In the genomic region with DNA sequence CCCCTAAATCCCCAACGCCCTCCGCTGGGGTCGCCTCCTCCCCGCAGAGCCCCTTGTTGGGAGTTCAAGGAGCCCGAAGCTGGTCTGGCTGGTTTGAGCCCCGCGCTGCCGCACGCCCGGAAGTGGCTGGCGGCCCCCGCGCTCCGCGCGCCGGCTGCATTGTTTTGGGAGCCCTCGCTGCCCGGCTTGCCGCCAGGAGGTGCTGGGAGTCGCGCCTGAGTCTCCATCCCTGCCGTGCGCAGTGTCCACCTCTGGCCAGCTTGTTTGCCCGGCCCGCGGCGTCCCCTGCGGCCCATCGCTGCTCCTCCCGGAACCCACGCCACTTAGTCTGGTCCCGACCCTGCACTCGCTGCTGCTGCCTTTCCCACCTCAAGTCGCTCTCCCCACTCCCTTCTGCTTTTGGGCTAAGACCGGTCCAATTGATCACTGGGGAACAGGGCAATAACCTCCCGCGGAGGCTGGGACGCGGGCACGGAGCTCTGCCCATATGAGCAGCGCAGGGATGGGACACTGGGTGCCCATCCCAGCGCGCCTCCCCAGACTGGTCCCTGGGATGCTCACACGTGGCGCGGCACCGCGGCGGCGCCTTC, we compare ENCODE assay signal across 9 cellular contexts. TPM values are rescaled to one million over a fixed set of nuclear protein-coding genes. Genes with fewer than 3 reads are reported as not detected.
DNase-seq lines count a peak whose midpoint lies in the region; ATAC-seq, FAIRE-seq and TF ChIP-seq lines count a peak whose summit lies in the region.
"Had no signal": no experiment of that assay in that cellular context is flagged by ENCODE, and none has a peak within 500 bp of the region (broad histone marks: within the 10 kb centered on the region; RNA-seq: fewer than 3 reads in every experiment).

No MANE protein-coding gene starts in this region.

- H3K36me3 Mint-ChIP-seq in activated CD8-positive, alpha-beta T cell treated with anti-CD3 and anti-CD28 coated beads, Interleukin-2, amount 10 ng/mL, durations not matched to agents 7 days and 5 days (ENCODE audit: low read depth) = no peaks in the 10 kb centered on the region

- peaks cover 29% of the 10 kb centered on the region for H3K4me1 Mint-ChIP-seq in activated CD8-positive, alpha-beta T cell treated with anti-CD3 and anti-CD28 coated beads, Interleukin-2, amount 10 ng/mL, durations not matched to agents 7 days and 5 days (ENCODE audit: low read depth)

- no peak overlapping the region for H3K27ac ChIP-seq in cardiac muscle cell

- H3K4me3 Mint-ChIP-seq in activated CD8-positive, alpha-beta T cell treated with anti-CD3 and anti-CD28 coated beads, Interleukin-2, amount 10 ng/mL, durations not matched to agents 7 days and 5 days = peak overlapping the region; percentile 66

- H3K4me3 ChIP-seq in cardiac muscle cell (peak overlapping the region; percentile 21), skeletal muscle cell (ENCODE audit: low read depth, low read length) (peak overlapping the region; percentile 27)

- peaks cover 64% of the 10 kb centered on the region for H3K27me3 ChIP-seq in cardiac muscle cell

- H3K27ac Mint-ChIP-seq in activated CD8-positive, alpha-beta T cell treated with anti-CD3 and anti-CD28 coated beads, Interleukin-2, amount 10 ng/mL, durations not matched to agents 7 days and 5 days = no peak overlapping the region

- peak; percentile 71 for ATAC-seq in activated CD8-positive, alpha-beta T cell treated with anti-CD3 and anti-CD28 coated beads, Interleukin-2, amount 10 ng/mL, durations not matched to agents 7 days and 5 days
- ATAC-seq in GM19023 (IDR thresholded peaks at IDR 0.05; ENCODE audit: unreplicated experiment) = no peak

- H3K36me3 ChIP-seq in cardiac muscle cell = no peaks in the 10 kb centered on the region

- DNase-seq in GM12892 (ENCODE audit: insufficient read length) (peak; percentile 49), cardiac muscle cell (ENCODE audit: low read depth in 1 of 2, low spot score in 1 of 2) (peak; percentile 24 to 75), skeletal muscle cell (ENCODE audit: low read depth) (no peak), UCSD-AML1 (lab: John Stamatoyannopoulos, UW; ENCODE audit: unreplicated experiment) (no peak), midbrain (lab: John Stamatoyannopoulos, UW) (no peak), NCI-H1092 treated with DMSO at 0.1 percent for 48 hours (lab: John Stamatoyannopoulos, UW) (no peak)
- DNase-seq in activated CD8-positive, alpha-beta T cell treated with anti-CD3 and anti-CD28 coated beads, Interleukin-2, amount 10 ng/mL, durations not matched to agents 7 days and 5 days = peak; percentile 41

- TF ChIP-seq POLR2A in GM12892 (IDR thresholded peaks at IDR 0.05; ENCODE audit: low read depth, low read length) = no peak

- POLR2A ChIA-PET in activated CD8-positive, alpha-beta T cell treated with anti-CD3 and anti-CD28 coated beads, Interleukin-2, amount 10 ng/mL, durations not matched to agents 7 days and 5 days (lab: Charles Lee) = no interaction called here

- peak; percentile 24 for TF ChIP-seq CTCF in cardiac muscle cell (IDR thresholded peaks at IDR 0.05; ENCODE audit: low read depth, low read length)

- H3K27me3 Mint-ChIP-seq in activated CD8-positive, alpha-beta T cell treated with anti-CD3 and anti-CD28 coated beads, Interleukin-2, amount 10 ng/mL, durations not matched to agents 7 days and 5 days (ENCODE audit: low read depth) = peaks cover 84% of the 10 kb centered on the region

- FAIRE-seq in GM12892 (lab: Jason Lieb, UNC) = no peak

- H3K9me3 ChIP-seq in cardiac muscle cell (ENCODE audit: low read depth) = no peaks in the 10 kb centered on the region

- H3K9me3 Mint-ChIP-seq in activated CD8-positive, alpha-beta T cell treated with anti-CD3 and anti-CD28 coated beads, Interleukin-2, amount 10 ng/mL, durations not matched to agents 7 days and 5 days (ENCODE audit: insufficient read depth) = no peaks in the 10 kb centered on the region

- H3K4me1 ChIP-seq in cardiac muscle cell (ENCODE audit: low read depth) = no peaks in the 10 kb centered on the region

- CTCF ChIA-PET in activated CD8-positive, alpha-beta T cell treated with anti-CD3 and anti-CD28 coated beads, Interleukin-2, amount 10 ng/mL, durations not matched to agents 7 days and 5 days (lab: Charles Lee) = interaction anchor here (0.8 to 1.7 kb wide), 2 partner anchors 10 to 715 kb away, joined by 3 to 4 read pairs; no protein-coding TSS in a partner anchor

RNA-seq across cellular contexts. Expression of gene SFRP2, which starts 2.2 kb away (rescaled TPM):
- polyA plus RNA-seq in GM12892 (2012; ENCODE audit: missing spikeins) = not detected
- total RNA-seq in activated CD8-positive, alpha-beta T cell treated with anti-CD3 and anti-CD28 coated beads, Interleukin-2, amount 10 ng/mL, durations not matched to agents 7 days and 5 days = not detected
- 0.30 and 1.7 TPM in 2 replicates for total RNA-seq in cardiac muscle cell
- 1.8 and 5.0 TPM in 2 replicates for polyA plus RNA-seq in cardiac muscle cell
- total RNA-seq: LHCN-M2 had no signal

RNA-seq across cellular contexts. Expression of gene RNF175, which starts 31.2 kb away (rescaled TPM):
- polyA plus RNA-seq in GM12892 (2012; ENCODE audit: missing spikeins) = not detected
- not detected for total RNA-seq in activated CD8-positive, alpha-beta T cell treated with anti-CD3 and anti-CD28 coated beads, Interleukin-2, amount 10 ng/mL, durations not matched to agents 7 days and 5 days
- 1.3 and 1.9 TPM in 2 replicates for total RNA-seq in cardiac muscle cell
- polyA plus RNA-seq in cardiac muscle cell = 1.4 and 1.8 TPM in 2 replicates
- total RNA-seq: LHCN-M2 had no signal

Comparison
In these comparisons a context has a peak if more than half of its experiments do, and no peak if none do; other contexts are left out.
1. DNase-seq: peak in GM12892 (single experiment), activated CD8-positive, alpha-beta T cell treated with anti-CD3 and anti-CD28 coated beads, Interleukin-2, amount 10 ng/mL, durations not matched to agents 7 days and 5 days (single experiment) and cardiac muscle cell (2 of 2); none in skeletal muscle cell (single experiment), UCSD-AML1 (single experiment), midbrain (single experiment) and NCI-H1092 treated with DMSO at 0.1 percent for 48 hours (single experiment).